Comparison of ENCODE assay signal across 8 cellular contexts in the genomic region with DNA sequence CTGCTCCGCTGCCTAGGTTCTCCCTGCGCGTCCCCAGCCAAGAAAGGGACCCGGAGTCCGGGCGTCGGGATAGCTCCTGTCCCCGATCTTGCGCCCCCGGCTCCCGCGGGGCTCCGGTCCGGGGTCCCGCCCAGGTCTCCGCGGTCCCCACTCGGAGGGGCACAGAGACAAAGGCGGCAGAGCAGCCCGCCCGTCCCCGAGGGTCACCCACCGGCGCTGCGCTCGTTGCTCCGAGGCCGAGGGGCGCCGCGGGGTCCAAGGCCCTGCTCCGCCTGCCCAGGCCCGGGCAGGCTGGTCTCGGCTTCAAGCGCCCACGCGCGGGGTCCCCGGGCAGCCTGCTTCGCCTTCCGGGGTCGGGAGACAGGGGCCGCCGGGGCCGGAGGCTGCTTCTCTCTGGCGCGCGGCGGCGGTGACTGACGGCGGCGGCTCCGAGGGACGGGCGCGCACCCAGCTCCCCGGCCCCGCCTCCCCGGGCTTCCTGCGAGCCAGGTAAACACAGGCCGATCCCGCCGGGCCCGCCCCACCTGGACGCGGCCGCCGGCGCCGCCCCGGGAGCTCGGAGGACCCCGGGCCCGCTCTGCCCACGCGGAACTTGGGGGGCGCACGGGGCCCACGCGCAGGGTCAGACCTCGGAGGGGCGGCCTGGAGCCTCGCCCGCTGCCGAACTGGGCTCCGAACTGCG.
DNase-seq lines count a peak whose midpoint lies in the region; ATAC-seq and TF ChIP-seq lines count a peak whose summit lies in the region.

MBP (minus strand) TSS at position 415 of the 682 bp plus-strand sequence. CDS start 27,522 bp downstream, outside the sequence.

- H3K27me3 Mint-ChIP-seq in memory B cell: no peaks in the 10 kb centered on the region

- TF ChIP-seq CTCF in GM12875 (IDR thresholded peaks at IDR 0.05; ENCODE audit: borderline replicate concordance, insufficient read depth, low read depth, low read length) (no peak), coronary artery (IDR thresholded peaks at IDR 0.05) (no peak)

- peak within 1 kb of the TSS; percentile 88 to 90 for H3K27ac ChIP-seq in coronary artery

- peak within 1 kb of the TSS; percentile 92 for H3K27ac Mint-ChIP-seq in memory B cell
- H3K27ac Mint-ChIP-seq in stimulated activated effector memory CD8-positive, alpha-beta T cell treated with anti-CD3 and anti-CD28 coated beads, Interleukin-12 subunit alpha, Interleukin-12 subunit beta, amount 100 ng/mL, for 72 hours: no peak within 1 kb of the TSS

- no peaks in the 10 kb centered on the region for H3K27me3 ChIP-seq in HAP-1 (ENCODE audit: low read depth)

- H3K36me3 Mint-ChIP-seq in memory B cell: peaks cover 2% of the 10 kb centered on the region
- peaks cover 47% of the 10 kb centered on the region for H3K36me3 Mint-ChIP-seq in stimulated activated effector memory CD8-positive, alpha-beta T cell treated with anti-CD3 and anti-CD28 coated beads, Interleukin-12 subunit alpha, Interleukin-12 subunit beta, amount 100 ng/mL, for 72 hours

- H3K4me1 ChIP-seq in HAP-1: peaks cover 11% of the 10 kb centered on the region

- H3K4me3 Mint-ChIP-seq in memory B cell: peak within 1 kb of the TSS; percentile 90
- H3K4me3 Mint-ChIP-seq in stimulated activated effector memory CD8-positive, alpha-beta T cell treated with anti-CD3 and anti-CD28 coated beads, Interleukin-12 subunit alpha, Interleukin-12 subunit beta, amount 100 ng/mL, for 72 hours: peak within 1 kb of the TSS; percentile 94

- H3K9me3 ChIP-seq in HAP-1: no peaks in the 10 kb centered on the region

- DNase-seq in HAP-1 (ENCODE audit: low spot score in 2 of 2) (peak; percentile 19 to 68), NAMALWA (ENCODE audit: low spot score) (peak; percentile 43), coronary artery (ENCODE audit: low spot score) (peak; percentile 77), memory B cell (ENCODE audit: low spot score in 2 of 2) (peak in 1 of 2 donors; percentile 51), DMS114 treated with DMSO at 0.1 percent for 48 hours (lab: John Stamatoyannopoulos, UW; ENCODE audit: unreplicated experiment) (no peak)
- peak; percentile 56 for DNase-seq in activated CD4-positive, alpha-beta T cell treated with anti-CD3 and anti-CD28 coated beads for 1 hour
- peak; percentile 60 to 79 for DNase-seq in stimulated activated effector memory CD8-positive, alpha-beta T cell treated with anti-CD3 and anti-CD28 coated beads, Interleukin-12 subunit alpha, Interleukin-12 subunit beta, amount 100 ng/mL, for 72 hours (ENCODE audit: low spot score in 2 of 2)

- ATAC-seq in memory B cell (ENCODE audit: low read depth): peak; percentile 58
- ATAC-seq in stimulated activated effector memory CD8-positive, alpha-beta T cell treated with anti-CD3 and anti-CD28 coated beads, Interleukin-12 subunit alpha, Interleukin-12 subunit beta, amount 100 ng/mL, for 72 hours: peak; percentile 68

- H3K4me1 Mint-ChIP-seq in memory B cell: peaks cover 33% of the 10 kb centered on the region
- peaks cover 52% of the 10 kb centered on the region for H3K4me1 Mint-ChIP-seq in stimulated activated effector memory CD8-positive, alpha-beta T cell treated with anti-CD3 and anti-CD28 coated beads, Interleukin-12 subunit alpha, Interleukin-12 subunit beta, amount 100 ng/mL, for 72 hours

- H3K9me3 Mint-ChIP-seq in memory B cell: no peaks in the 10 kb centered on the region
- H3K9me3 Mint-ChIP-seq in stimulated activated effector memory CD8-positive, alpha-beta T cell treated with anti-CD3 and anti-CD28 coated beads, Interleukin-12 subunit alpha, Interleukin-12 subunit beta, amount 100 ng/mL, for 72 hours: no peaks in the 10 kb centered on the region

- in situ Hi-C loops in HAP-1 (cut with MboI; ENCODE audit: low sequenced_read_pairs): no loop called here

- H3K4me3 ChIP-seq in GM12875 (ENCODE audit: low read depth, low read length): peak within 1 kb of the TSS; percentile 92
- H3K4me3 ChIP-seq in HAP-1: peak within 1 kb of the TSS; percentile 67
- H3K4me3 ChIP-seq in coronary artery: peak within 1 kb of the TSS; percentile 85

- H3K36me3 ChIP-seq in HAP-1 (replicated peaks): no peaks in the 10 kb centered on the region
